Comparison of ENCODE assay signal across 9 cellular contexts in the genomic region with DNA sequence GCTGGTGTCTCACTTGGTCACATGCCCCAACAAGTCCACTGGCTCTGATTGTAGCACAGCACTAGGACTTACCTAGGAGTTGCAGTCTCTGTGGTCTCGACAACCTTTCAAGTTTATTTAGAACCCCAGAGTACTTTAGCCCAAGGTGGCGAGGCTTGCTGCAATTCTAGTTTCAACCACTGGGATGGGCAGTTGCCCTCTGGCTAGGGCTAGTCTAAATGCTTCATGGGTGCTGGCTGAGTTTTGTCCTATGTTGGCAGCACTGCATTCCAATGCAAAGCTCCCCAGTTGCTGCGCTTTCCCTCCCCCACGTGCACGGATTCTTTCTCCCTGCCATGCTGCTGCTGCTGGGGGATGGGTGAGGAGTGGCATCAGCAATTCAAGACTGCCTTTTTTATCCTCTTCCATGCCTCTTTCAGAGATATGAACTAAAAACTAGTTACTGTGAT.
A peak's percentile ranks its signal among the peaks of the same experiment; 100 is the strongest.
DNase-seq lines count a peak whose midpoint lies in the region; ATAC-seq and TF ChIP-seq lines count a peak whose summit lies in the region.
"Had no signal": no experiment of that assay in that cellular context is flagged by ENCODE, and none has a peak within 500 bp of the region (broad histone marks: within the 10 kb centered on the region; RNA-seq: fewer than 3 reads in every experiment).

No MANE protein-coding gene starts in this region.

- H3K4me1 ChIP-seq in HUES64 (ENCODE audit: insufficient read depth, low read length) (peaks cover 22% of the 10 kb centered on the region), mesenchymal stem cell (ENCODE audit: control insufficient read depth, insufficient read depth, low read depth, low read length) (peaks cover 6% of the 10 kb centered on the region)

- H3K4me3 ChIP-seq in HUES64 (ENCODE audit: low read length): no peak overlapping the region
- no peak overlapping the region for H3K4me3 ChIP-seq in astrocyte of the cerebellum (ENCODE audit: low read depth, low read length)
- H3K4me3 ChIP-seq in mesenchymal stem cell (ENCODE audit: insufficient read depth in 1 of 2, low read depth in 1 of 2, low read length in 2 of 2): no peak overlapping the region

- DNase-seq in EH (ENCODE audit: low read depth): peak; percentile 45
- no peak for DNase-seq in astrocyte of the cerebellum (ENCODE audit: low read depth)
- no peak for DNase-seq in mesenchymal stem cell
- DNase-seq in NCI-H187 (lab: John Stamatoyannopoulos, UW): no peak
- DNase-seq in GF-D8 (lab: John Stamatoyannopoulos, UW): no peak
- DNase-seq: NCI-H1105 had no signal

- H3K18ac ChIP-seq in mesenchymal stem cell (ENCODE audit: low read depth in 1 of 2, low read length in 2 of 2): peak overlapping the region in 1 of 2 experiments; percentile 2

- H2BK5ac ChIP-seq in mesenchymal stem cell (ENCODE audit: low read depth, low read length, poor library complexity, severe bottlenecking): no peak overlapping the region

- no peaks in the 10 kb centered on the region for H3K27me3 ChIP-seq in HUES64 (ENCODE audit: insufficient read depth, low read length)
- no peaks in the 10 kb centered on the region for H3K27me3 ChIP-seq in mesenchymal stem cell (ENCODE audit: control insufficient read depth in 1 of 2, insufficient read depth in 1 of 2, low read length in 2 of 2)

- no peak for ATAC-seq in GM21515 (IDR thresholded peaks at IDR 0.05; ENCODE audit: unreplicated experiment)
- no peak for ATAC-seq in HG02970 (IDR thresholded peaks at IDR 0.05; ENCODE audit: low FRiP score, unreplicated experiment)

- peak overlapping the region; percentile 33 for H3K27ac ChIP-seq in HUES64 (ENCODE audit: low read depth, low read length)
- no peak overlapping the region for H3K27ac ChIP-seq in mesenchymal stem cell (ENCODE audit: low read length, poor library complexity, severe bottlenecking)

- peak overlapping the region; percentile 7 for H4K91ac ChIP-seq in mesenchymal stem cell (ENCODE audit: low read length)

- H3K9ac ChIP-seq in HUES64 (ENCODE audit: low read depth, low read length): peak overlapping the region; percentile 43
- no peak overlapping the region for H3K9ac ChIP-seq in mesenchymal stem cell (ENCODE audit: low read length)

- no peak overlapping the region for H2BK12ac ChIP-seq in mesenchymal stem cell (ENCODE audit: low read length in 2 of 2)

- no peaks in the 10 kb centered on the region for H3K9me3 ChIP-seq in HUES64 (ENCODE audit: insufficient read depth, low read depth, low read length)
- no peaks in the 10 kb centered on the region for H3K9me3 ChIP-seq in mesenchymal stem cell (ENCODE audit: control insufficient read depth, low read length)

- no peak overlapping the region for H2BK15ac ChIP-seq in mesenchymal stem cell (ENCODE audit: low read depth, poor library complexity, severe bottlenecking)

- no peak overlapping the region for H3K4ac ChIP-seq in mesenchymal stem cell (ENCODE audit: low read depth in 1 of 2, low read length in 2 of 2)

- in situ Hi-C loops in astrocyte of the cerebellum (cut with HindIII; ENCODE audit: low sequenced_read_pairs): no loop called here

- no peak overlapping the region for H3K4me2 ChIP-seq in mesenchymal stem cell (ENCODE audit: low read length, poor library complexity, severe bottlenecking)

- H3K23ac ChIP-seq in mesenchymal stem cell (ENCODE audit: low read length in 2 of 2): no peak overlapping the region

- no peak overlapping the region for H2AFZ ChIP-seq in mesenchymal stem cell (ENCODE audit: low read depth, low read length)

- peak; percentile 27 for TF ChIP-seq CTCF in astrocyte of the cerebellum (IDR thresholded peaks at IDR 0.05; ENCODE audit: low read depth, low read length, missing control alignments)

- WGBS in HUES64: 36% methylated on average over 5 of the region's 5 CpGs
- 92% methylated on average over 3 of the region's 5 CpGs for WGBS in mesenchymal stem cell

- H2AK5ac ChIP-seq in mesenchymal stem cell (ENCODE audit: low read length, severe bottlenecking): no peak overlapping the region

- H3K14ac ChIP-seq in mesenchymal stem cell (ENCODE audit: low read length in 2 of 2): peak overlapping the region in 1 of 2 experiments; percentile 35

- H4K8ac ChIP-seq in mesenchymal stem cell (ENCODE audit: low read length): no peak overlapping the region

- H3K36me3 ChIP-seq in HUES64 (ENCODE audit: insufficient read depth, low read length) (peaks cover 28% of the 10 kb centered on the region), mesenchymal stem cell (ENCODE audit: control insufficient read depth in 1 of 2, insufficient read depth in 2 of 2, low read depth in 1 of 2, low read length in 2 of 2) (peaks cover 3 to 7% of the 10 kb centered on the region in 2 experiments)

- H2BK120ac ChIP-seq in mesenchymal stem cell (ENCODE audit: low read depth, low read length): no peak overlapping the region

- peaks cover 6% of the 10 kb centered on the region for H3K79me1 ChIP-seq in mesenchymal stem cell (replicated peaks; ENCODE audit: low read length, poor library complexity, severe bottlenecking)
